In the genomic region with DNA sequence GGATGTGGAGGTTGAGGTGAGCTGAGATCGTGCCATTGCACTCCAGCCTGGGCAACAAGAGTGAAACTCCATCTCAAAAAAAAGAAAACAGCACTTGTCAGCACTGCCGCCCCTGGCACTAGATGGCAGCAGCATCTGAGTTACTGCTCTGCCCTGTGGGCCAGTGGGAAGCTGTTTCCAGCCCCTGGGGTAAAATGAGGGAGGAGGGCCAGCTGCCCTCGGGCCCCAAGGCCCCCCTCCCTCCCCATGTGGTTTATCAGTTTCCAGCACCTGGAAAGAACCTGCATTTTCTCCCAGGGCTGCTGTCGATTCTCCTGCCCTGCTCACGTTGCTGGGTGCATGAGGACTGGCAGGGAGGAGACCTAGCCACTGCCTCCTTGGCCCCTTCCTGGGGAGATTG, we compare ENCODE assay signal across 8 cellular contexts. TPM values are rescaled to one million over a fixed set of nuclear protein-coding genes. Genes with fewer than 3 reads are reported as not detected.
A peak's percentile ranks its signal among the peaks of the same experiment; 100 is the strongest.
DNase-seq lines count a peak whose midpoint lies in the region; ATAC-seq, FAIRE-seq and TF ChIP-seq lines count a peak whose summit lies in the region.

No MANE protein-coding gene starts in this region.

- no peak for DNase-seq in D721Med (ENCODE audit: insufficient read length, low spot score)
- peak; percentile 71 for DNase-seq in activated naive CD4-positive, alpha-beta T cell treated with anti-CD3 and anti-CD28 coated beads, Interleukin-2, amount 10 ng/mL, durations not matched to agents 7 days and 5 days
- DNase-seq in kidney epithelial cell (ENCODE audit: low read depth) = no peak
- no peak for DNase-seq in mucosa of gallbladder (ENCODE audit: low spot score)
- DNase-seq in H4 (ENCODE audit: low spot score) = no peak
- no peak for DNase-seq in HAP-1 (ENCODE audit: low spot score in 2 of 2)

- H3K9me3 Mint-ChIP-seq in activated naive CD4-positive, alpha-beta T cell treated with anti-CD3 and anti-CD28 coated beads, Interleukin-2, amount 10 ng/mL, durations not matched to agents 7 days and 5 days = no peaks in the 10 kb centered on the region

- H3K27me3 ChIP-seq in kidney epithelial cell (ENCODE audit: control insufficient read depth, insufficient read depth, low read length) = no peaks in the 10 kb centered on the region
- H3K27me3 ChIP-seq in HAP-1 (ENCODE audit: low read depth) = no peaks in the 10 kb centered on the region

- TF ChIP-seq CTCF in D721Med (IDR thresholded peaks at IDR 0.05; ENCODE audit: insufficient read depth, missing control alignments) (peak; percentile 40), kidney epithelial cell (IDR thresholded peaks at IDR 0.05; ENCODE audit: insufficient read depth, low read length, poor library complexity, severe bottlenecking) (peak; percentile 46)

- no peak overlapping the region for H3K27ac Mint-ChIP-seq in activated naive CD4-positive, alpha-beta T cell treated with anti-CD3 and anti-CD28 coated beads, Interleukin-2, amount 10 ng/mL, durations not matched to agents 7 days and 5 days

- peaks cover 41% of the 10 kb centered on the region for H3K36me3 Mint-ChIP-seq in activated naive CD4-positive, alpha-beta T cell treated with anti-CD3 and anti-CD28 coated beads, Interleukin-2, amount 10 ng/mL, durations not matched to agents 7 days and 5 days

- peak; percentile 25; the same call in 1 of the 2 replicates for TF ChIP-seq RAD21 in Ishikawa (IDR thresholded peaks at IDR 0.05; ENCODE audit: low read depth)

- H3K36me3 ChIP-seq in kidney epithelial cell (ENCODE audit: control insufficient read depth, insufficient read depth, low read length) = peaks cover 6% of the 10 kb centered on the region
- H3K36me3 ChIP-seq in HAP-1 (replicated peaks) = peaks cover 61% of the 10 kb centered on the region

- in situ Hi-C loops in HAP-1 (cut with MboI; ENCODE audit: low sequenced_read_pairs) = loop anchor here (25.0 kb wide), 1 partner anchor 439 kb away; the partner anchor contains the start of gene SLC2A6

- no peak for FAIRE-seq in D721Med (lab: Jason Lieb, UNC)

- no peak for ATAC-seq in GM21528 (IDR thresholded peaks at IDR 0.05; ENCODE audit: low FRiP score, unreplicated experiment)

- no peaks in the 10 kb centered on the region for H3K27me3 Mint-ChIP-seq in activated naive CD4-positive, alpha-beta T cell treated with anti-CD3 and anti-CD28 coated beads, Interleukin-2, amount 10 ng/mL, durations not matched to agents 7 days and 5 days

- no peak overlapping the region for H3K4me3 Mint-ChIP-seq in activated naive CD4-positive, alpha-beta T cell treated with anti-CD3 and anti-CD28 coated beads, Interleukin-2, amount 10 ng/mL, durations not matched to agents 7 days and 5 days

- TF ChIP-seq EP300 in Ishikawa (IDR thresholded peaks at IDR 0.05; ENCODE audit: borderline replicate concordance) = no peak

- peaks cover 2% of the 10 kb centered on the region for H3K4me1 Mint-ChIP-seq in activated naive CD4-positive, alpha-beta T cell treated with anti-CD3 and anti-CD28 coated beads, Interleukin-2, amount 10 ng/mL, durations not matched to agents 7 days and 5 days

- no peaks in the 10 kb centered on the region for H3K4me1 ChIP-seq in HAP-1

- CTCF ChIA-PET in activated naive CD4-positive, alpha-beta T cell treated with anti-CD3 and anti-CD28 coated beads, Interleukin-2, amount 10 ng/mL, durations not matched to agents 7 days and 5 days (lab: Charles Lee) = interaction anchor here (0.6 to 2.5 kb wide), 13 partner anchors 8 to 98 kb away, joined by 3 to 14 read pairs (median 3); no protein-coding TSS in a partner anchor

- no peak overlapping the region for H3K4me3 ChIP-seq in kidney epithelial cell (ENCODE audit: low read depth, low read length)
- no peak overlapping the region for H3K4me3 ChIP-seq in HAP-1

- H3K9me3 ChIP-seq in HAP-1 = no peaks in the 10 kb centered on the region

TF ChIP-seq in Ishikawa, 13 proteins besides CTCF, POLR2A, EP300 and RAD21:
- TF ChIP-seq CEBPB (IDR thresholded peaks at IDR 0.05) (no peak), YY1 (IDR thresholded peaks at IDR 0.05; ENCODE audit: low read depth) (no peak), TEAD4 (IDR thresholded peaks at IDR 0.05) (no peak), CREB1 (IDR thresholded peaks at IDR 0.05; ENCODE audit: low read depth) (no peak), ZBTB7A (IDR thresholded peaks at IDR 0.05; ENCODE audit: low read depth) (no peak), USF1 (IDR thresholded peaks at IDR 0.05) (no peak), TCF12 (IDR thresholded peaks at IDR 0.05; ENCODE audit: low read depth) (no peak), TAF1 (IDR thresholded peaks at IDR 0.05; ENCODE audit: low read depth) (no peak), NFIC (IDR thresholded peaks at IDR 0.05) (no peak), EGR1 (IDR thresholded peaks at IDR 0.05) (no peak), FOXM1 (IDR thresholded peaks at IDR 0.05; ENCODE audit: borderline replicate concordance, low read depth) (no peak)
- TF ChIP-seq, protein P1, sequence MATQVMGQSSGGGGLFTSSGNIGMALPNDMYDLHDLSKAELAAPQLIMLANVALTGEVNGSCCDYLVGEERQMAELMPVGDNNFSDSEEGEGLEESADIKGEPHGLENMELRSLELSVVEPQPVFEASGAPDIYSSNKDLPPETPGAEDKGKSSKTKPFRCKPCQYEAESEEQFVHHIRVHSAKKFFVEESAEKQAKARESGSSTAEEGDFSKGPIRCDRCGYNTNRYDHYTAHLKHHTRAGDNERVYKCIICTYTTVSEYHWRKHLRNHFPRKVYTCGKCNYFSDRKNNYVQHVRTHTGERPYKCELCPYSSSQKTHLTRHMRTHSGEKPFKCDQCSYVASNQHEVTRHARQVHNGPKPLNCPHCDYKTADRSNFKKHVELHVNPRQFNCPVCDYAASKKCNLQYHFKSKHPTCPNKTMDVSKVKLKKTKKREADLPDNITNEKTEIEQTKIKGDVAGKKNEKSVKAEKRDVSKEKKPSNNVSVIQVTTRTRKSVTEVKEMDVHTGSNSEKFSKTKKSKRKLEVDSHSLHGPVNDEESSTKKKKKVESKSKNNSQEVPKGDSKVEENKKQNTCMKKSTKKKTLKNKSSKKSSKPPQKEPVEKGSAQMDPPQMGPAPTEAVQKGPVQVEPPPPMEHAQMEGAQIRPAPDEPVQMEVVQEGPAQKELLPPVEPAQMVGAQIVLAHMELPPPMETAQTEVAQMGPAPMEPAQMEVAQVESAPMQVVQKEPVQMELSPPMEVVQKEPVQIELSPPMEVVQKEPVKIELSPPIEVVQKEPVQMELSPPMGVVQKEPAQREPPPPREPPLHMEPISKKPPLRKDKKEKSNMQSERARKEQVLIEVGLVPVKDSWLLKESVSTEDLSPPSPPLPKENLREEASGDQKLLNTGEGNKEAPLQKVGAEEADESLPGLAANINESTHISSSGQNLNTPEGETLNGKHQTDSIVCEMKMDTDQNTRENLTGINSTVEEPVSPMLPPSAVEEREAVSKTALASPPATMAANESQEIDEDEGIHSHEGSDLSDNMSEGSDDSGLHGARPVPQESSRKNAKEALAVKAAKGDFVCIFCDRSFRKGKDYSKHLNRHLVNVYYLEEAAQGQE (IDR thresholded peaks at IDR 0.05; ENCODE audit: low read depth) = no peak
- TF ChIP-seq, protein P2, sequence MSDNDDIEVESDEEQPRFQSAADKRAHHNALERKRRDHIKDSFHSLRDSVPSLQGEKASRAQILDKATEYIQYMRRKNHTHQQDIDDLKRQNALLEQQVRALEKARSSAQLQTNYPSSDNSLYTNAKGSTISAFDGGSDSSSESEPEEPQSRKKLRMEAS (IDR thresholded peaks at IDR 0.05) = no peak

RNA-seq across cellular contexts. Expression of gene CEL, which starts 13.2 kb away (rescaled TPM):
- total RNA-seq in kidney epithelial cell = 0.68 and 1.2 TPM in 2 replicates
- total RNA-seq in mucosa of gallbladder = 11.9 TPM
- total RNA-seq in H4 (2014; rRNA removed; shearing (Covaris generic)) = 0.06 and 0.14 TPM in 2 replicates

RNA-seq across cellular contexts. Expression of gene GTF3C5, which starts 17.8 kb away (rescaled TPM):
- total RNA-seq in kidney epithelial cell (94.3 and 94.7 TPM in 2 replicates), mucosa of gallbladder (58.8 TPM)
- 52.5 and 54.6 TPM in 2 replicates for total RNA-seq in H4 (2014; rRNA removed; shearing (Covaris generic))
